8 cellular contexts compared by ENCODE assay signal in the genomic region with DNA sequence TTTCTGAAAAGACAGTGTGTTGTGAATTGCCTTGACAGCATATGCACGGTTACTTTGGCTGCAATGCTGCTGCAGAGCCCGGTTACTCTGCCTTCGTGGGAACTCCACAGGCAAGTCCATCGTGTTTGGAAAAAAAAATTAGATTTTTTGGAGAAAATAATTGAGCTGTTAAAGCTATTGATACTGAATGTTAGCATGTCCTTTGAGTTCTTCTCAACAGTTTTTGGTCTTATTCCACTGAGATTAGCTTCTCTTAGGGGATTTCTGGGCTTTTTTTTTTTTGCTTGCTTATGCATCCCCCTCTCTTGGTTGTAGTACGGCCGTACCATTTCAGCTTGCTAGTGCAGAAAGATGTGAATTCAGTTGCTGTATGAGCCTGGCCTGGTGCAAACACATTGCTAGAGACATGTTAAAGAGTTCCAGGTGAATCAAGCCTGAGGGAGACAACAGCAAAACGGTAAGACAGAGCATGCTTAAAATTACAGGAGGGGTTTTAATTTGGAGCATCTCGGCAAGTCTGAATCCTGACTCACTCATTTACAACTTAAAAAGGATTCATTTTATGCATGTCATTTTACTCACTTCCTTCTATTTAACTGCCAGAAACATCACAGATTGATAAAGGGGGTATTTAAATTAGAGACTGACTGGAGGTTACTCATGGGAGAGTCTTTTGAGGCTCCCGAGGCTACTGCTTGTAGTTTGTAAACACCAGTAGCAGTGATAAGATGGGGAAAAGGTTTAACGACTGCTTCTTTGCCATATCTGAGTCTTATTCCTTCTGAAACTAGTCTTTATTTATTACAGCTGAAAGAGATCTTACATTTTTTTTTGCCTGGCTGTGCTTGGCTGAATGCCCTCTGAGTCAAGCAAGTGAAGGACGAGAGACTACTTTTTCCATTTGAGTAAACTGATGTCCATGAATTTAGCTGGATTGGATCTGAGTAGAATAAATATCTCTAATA.
A peak's percentile ranks its signal among the peaks of the same experiment; 100 is the strongest.
DNase-seq lines count a peak whose midpoint lies in the region; ATAC-seq and TF ChIP-seq lines count a peak whose summit lies in the region.

No MANE protein-coding gene starts in this region.

- intact Hi-C loops in transverse colon (cut with DNase I; ENCODE audit: low total_unique reads) (no loop called here), colonic mucosa (cut with DNase I) (loop anchor here (5.0 kb wide), 1 partner anchor 323 kb away; no protein-coding TSS in a partner anchor)

- H3K27me3 ChIP-seq in transverse colon (no peaks in the 10 kb centered on the region), colonic mucosa (no peaks in the 10 kb centered on the region), WERI-Rb-1 (ENCODE audit: insufficient read depth, low read depth, severe bottlenecking) (no peaks in the 10 kb centered on the region)

- H3K9me3 ChIP-seq in HEK293 (ENCODE audit: control insufficient read depth, insufficient read depth, low read depth, low read length) (no peaks in the 10 kb centered on the region), transverse colon (no peaks in the 10 kb centered on the region), colonic mucosa (no peaks in the 10 kb centered on the region), WERI-Rb-1 (ENCODE audit: severe bottlenecking) (no peaks in the 10 kb centered on the region)

- no peak overlapping the region for H3K9ac ChIP-seq in colonic mucosa (ENCODE audit: low read depth in 2 of 2, low read length in 2 of 2)

- in situ Hi-C loops in transverse colon (cut with MboI; ENCODE audit: low pct_ligation_motif_present in 1 of 4, low pct_unique_long_range_greater_than_20kb in 1 of 4, low sequenced_read_pairs in 3 of 4): no loop called here

- H3K4me1 ChIP-seq in HEK293 (ENCODE audit: control insufficient read depth, insufficient read depth, low read length) (peaks cover 24% of the 10 kb centered on the region), transverse colon (peaks cover 0 to 10% (median 1%) of the 10 kb centered on the region in 4 donors), colonic mucosa (no peaks in the 10 kb centered on the region)

- H3K27ac ChIP-seq in HEK293 (ENCODE audit: extremely low read depth, low read depth, low read length): no peak overlapping the region
- H3K27ac ChIP-seq in transverse colon: peak overlapping the region in 3 of 4 donors; percentile 10 to 57 (median 30)
- no peak overlapping the region for H3K27ac ChIP-seq in colonic mucosa
- H3K27ac ChIP-seq in WERI-Rb-1: no peak overlapping the region

- TF ChIP-seq POLR2A in transverse colon (IDR thresholded peaks at IDR 0.05): no peak

- TF ChIP-seq CTCF in HEK293 (tag by site-specific recombination; IDR thresholded peaks at IDR 0.05): no peak
- TF ChIP-seq CTCF in transverse colon (IDR thresholded peaks at IDR 0.05): no peak
- TF ChIP-seq CTCF in colonic mucosa (IDR thresholded peaks at IDR 0.05): no peak
- TF ChIP-seq CTCF in WERI-Rb-1 (IDR thresholded peaks at IDR 0.05; ENCODE audit: low read depth, low read length): no peak

- TF ChIP-seq EP300 in transverse colon (IDR thresholded peaks at IDR 0.05; ENCODE audit: low read depth): no peak

- WGBS in transverse colon (ENCODE audit: low coverage in 1 of 2), 2 donors: 41 to 44% methylated on average over 10 to 11 of the region's 11 CpGs

- CTCF ChIA-PET in HEK293 (lab: Yijun Ruan, JAX): interaction anchor here (0.6 to 2.9 kb wide), 16 partner anchors 9 to 1797 kb away, joined by 3 to 28 read pairs (median 4); no protein-coding TSS in a partner anchor

- H3K4me3 ChIP-seq in HEK293 (ENCODE audit: low read depth, low read length) (no peak overlapping the region), transverse colon (no peak overlapping the region), colonic mucosa (no peak overlapping the region), WERI-Rb-1 (ENCODE audit: low read depth, low read length) (no peak overlapping the region)

- DNase-seq in NOMO-1 treated with DMSO at 0.1 percent for 48 hours (lab: John Stamatoyannopoulos, UW; ENCODE audit: unreplicated experiment) (peak; percentile 92), globus pallidus (ENCODE audit: low spot score) (peak; percentile 15), transverse colon (no peak), colonic mucosa (no peak), mesenteric fat pad (ENCODE audit: low spot score) (no peak), WERI-Rb-1 (no peak)

- POLR2A ChIA-PET in HEK293 (lab: Yijun Ruan, JAX): no interaction called here

- no peaks in the 10 kb centered on the region for H3K36me3 ChIP-seq in HEK293 (ENCODE audit: control insufficient read depth in 2 of 2, insufficient read depth in 1 of 2, low read length in 2 of 2)
- no peaks in the 10 kb centered on the region for H3K36me3 ChIP-seq in transverse colon
- H3K36me3 ChIP-seq in colonic mucosa: no peaks in the 10 kb centered on the region
- H3K36me3 ChIP-seq in WERI-Rb-1: no peaks in the 10 kb centered on the region

- ATAC-seq in GM18499 (IDR thresholded peaks at IDR 0.05; ENCODE audit: insufficient read depth, unreplicated experiment): peak; percentile 24

TF ChIP-seq in HEK293, 187 proteins besides CTCF, POLR2A, EP300 and RAD21:
- TF ChIP-seq, protein P1, sequence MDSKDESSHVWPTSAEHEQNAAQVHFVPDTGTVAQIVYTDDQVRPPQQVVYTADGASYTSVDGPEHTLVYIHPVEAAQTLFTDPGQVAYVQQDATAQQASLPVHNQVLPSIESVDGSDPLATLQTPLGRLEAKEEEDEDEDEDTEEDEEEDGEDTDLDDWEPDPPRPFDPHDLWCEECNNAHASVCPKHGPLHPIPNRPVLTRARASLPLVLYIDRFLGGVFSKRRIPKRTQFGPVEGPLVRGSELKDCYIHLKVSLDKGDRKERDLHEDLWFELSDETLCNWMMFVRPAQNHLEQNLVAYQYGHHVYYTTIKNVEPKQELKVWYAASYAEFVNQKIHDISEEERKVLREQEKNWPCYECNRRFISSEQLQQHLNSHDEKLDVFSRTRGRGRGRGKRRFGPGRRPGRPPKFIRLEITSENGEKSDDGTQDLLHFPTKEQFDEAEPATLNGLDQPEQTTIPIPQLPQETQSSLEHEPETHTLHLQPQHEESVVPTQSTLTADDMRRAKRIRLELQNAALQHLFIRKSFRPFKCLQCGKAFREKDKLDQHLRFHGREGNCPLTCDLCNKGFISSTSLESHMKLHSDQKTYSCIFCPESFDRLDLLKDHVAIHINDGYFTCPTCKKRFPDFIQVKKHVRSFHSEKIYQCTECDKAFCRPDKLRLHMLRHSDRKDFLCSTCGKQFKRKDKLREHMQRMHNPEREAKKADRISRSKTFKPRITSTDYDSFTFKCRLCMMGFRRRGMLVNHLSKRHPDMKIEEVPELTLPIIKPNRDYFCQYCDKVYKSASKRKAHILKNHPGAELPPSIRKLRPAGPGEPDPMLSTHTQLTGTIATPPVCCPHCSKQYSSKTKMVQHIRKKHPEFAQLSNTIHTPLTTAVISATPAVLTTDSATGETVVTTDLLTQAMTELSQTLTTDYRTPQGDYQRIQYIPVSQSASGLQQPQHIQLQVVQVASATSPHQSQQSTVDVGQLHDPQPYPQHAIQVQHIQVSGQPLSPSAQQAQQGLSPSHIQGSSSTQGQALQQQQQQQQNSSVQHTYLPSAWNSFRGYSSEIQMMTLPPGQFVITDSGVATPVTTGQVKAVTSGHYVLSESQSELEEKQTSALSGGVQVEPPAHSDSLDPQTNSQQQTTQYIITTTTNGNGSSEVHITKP (tag by site-specific recombination; IDR thresholded peaks at IDR 0.05): peak; percentile 92
- TF ChIP-seq BCL11A (tag by site-specific recombination; IDR thresholded peaks at IDR 0.05; ENCODE audit: low read depth) (no peak), OSR2 (tag by site-specific recombination; IDR thresholded peaks at IDR 0.05) (peak; percentile 56), ZNF138 (tag by site-specific recombination; IDR thresholded peaks at IDR 0.05; ENCODE audit: borderline replicate concordance) (no peak), ZNF214 (tag by site-specific recombination; IDR thresholded peaks at IDR 0.05; ENCODE audit: borderline replicate concordance) (no peak)
- TF ChIP-seq, protein P2, sequence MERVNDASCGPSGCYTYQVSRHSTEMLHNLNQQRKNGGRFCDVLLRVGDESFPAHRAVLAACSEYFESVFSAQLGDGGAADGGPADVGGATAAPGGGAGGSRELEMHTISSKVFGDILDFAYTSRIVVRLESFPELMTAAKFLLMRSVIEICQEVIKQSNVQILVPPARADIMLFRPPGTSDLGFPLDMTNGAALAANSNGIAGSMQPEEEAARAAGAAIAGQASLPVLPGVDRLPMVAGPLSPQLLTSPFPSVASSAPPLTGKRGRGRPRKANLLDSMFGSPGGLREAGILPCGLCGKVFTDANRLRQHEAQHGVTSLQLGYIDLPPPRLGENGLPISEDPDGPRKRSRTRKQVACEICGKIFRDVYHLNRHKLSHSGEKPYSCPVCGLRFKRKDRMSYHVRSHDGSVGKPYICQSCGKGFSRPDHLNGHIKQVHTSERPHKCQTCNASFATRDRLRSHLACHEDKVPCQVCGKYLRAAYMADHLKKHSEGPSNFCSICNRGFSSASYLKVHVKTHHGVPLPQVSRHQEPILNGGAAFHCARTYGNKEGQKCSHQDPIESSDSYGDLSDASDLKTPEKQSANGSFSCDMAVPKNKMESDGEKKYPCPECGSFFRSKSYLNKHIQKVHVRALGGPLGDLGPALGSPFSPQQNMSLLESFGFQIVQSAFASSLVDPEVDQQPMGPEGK (tag by site-specific recombination; IDR thresholded peaks at IDR 0.05): no peak

Comparison
In these comparisons a context has a peak if more than half of its experiments do, and no peak if none do; other contexts are left out.
1. H3K27ac ChIP-seq: peak in transverse colon (3 of 4); none in HEK293 (single experiment), colonic mucosa (single experiment) and WERI-Rb-1 (single experiment).
2. DNase-seq: peak in NOMO-1 treated with DMSO at 0.1 percent for 48 hours (single experiment) and globus pallidus (single experiment); none in transverse colon (single experiment), colonic mucosa (single experiment), mesenteric fat pad (single experiment) and WERI-Rb-1 (single experiment).